In the genomic region with DNA sequence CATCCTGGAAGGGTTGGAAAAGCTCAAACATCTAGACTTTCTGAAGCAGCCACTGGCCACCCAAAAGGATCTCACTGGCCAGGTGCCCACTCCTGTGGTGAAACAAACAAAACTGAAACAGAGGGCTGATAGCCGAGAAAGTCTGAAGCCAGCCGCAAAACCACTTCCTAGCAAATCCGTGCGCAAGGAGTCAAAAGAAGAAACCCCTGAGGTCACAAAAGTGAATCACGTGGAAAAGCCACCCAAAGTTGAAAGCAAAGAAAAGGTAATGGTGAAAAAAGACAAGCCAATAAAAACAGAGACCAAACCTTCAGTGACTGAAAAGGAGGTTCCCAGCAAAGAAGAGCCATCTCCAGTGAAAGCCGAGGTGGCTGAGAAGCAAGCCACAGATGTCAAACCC, we compare ENCODE assay signal across 9 cellular contexts.
A peak's percentile ranks its signal among the peaks of the same experiment; 100 is the strongest.
DNase-seq lines count a peak whose midpoint lies in the region; ATAC-seq, FAIRE-seq and TF ChIP-seq lines count a peak whose summit lies in the region.
"Had no signal": no experiment of that assay in that cellular context is flagged by ENCODE, and none has a peak within 500 bp of the region (broad histone marks: within the 10 kb centered on the region; RNA-seq: fewer than 3 reads in every experiment).

No MANE protein-coding gene starts in this region.

- no peak overlapping the region for H2AFZ ChIP-seq in endothelial cell of umbilical vein (ENCODE audit: low read depth, low read length)

- TF ChIP-seq POLR2A in endothelial cell of umbilical vein (IDR thresholded peaks at IDR 0.05; ENCODE audit: low read depth, low read length) (no peak), vagina (IDR thresholded peaks at IDR 0.05) (no peak), breast epithelium (IDR thresholded peaks at IDR 0.05) (no peak)

- H3K36me3 ChIP-seq in endothelial cell of umbilical vein (ENCODE audit: control insufficient read depth in 2 of 2, extremely low read depth in 1 of 2, insufficient read depth in 2 of 2, low read length in 2 of 2) (peaks cover 33% of the 10 kb centered on the region in 2 experiments), vagina (peaks cover 0 to 23% of the 10 kb centered on the region in 2 donors), breast epithelium (no peaks in the 10 kb centered on the region), MG63 (peaks cover 98% of the 10 kb centered on the region)

- no peak overlapping the region for H3K27ac ChIP-seq in endothelial cell of umbilical vein (ENCODE audit: insufficient read depth, low read depth, low read length)
- no peak overlapping the region for H3K27ac ChIP-seq in vagina
- H3K27ac ChIP-seq in breast epithelium = no peak overlapping the region
- H3K27ac ChIP-seq: SK-N-MC had no signal

- no peak overlapping the region for H3K4me2 ChIP-seq in endothelial cell of umbilical vein (ENCODE audit: insufficient read depth, low read length)

- ATAC-seq in GM18520 (IDR thresholded peaks at IDR 0.05; ENCODE audit: unreplicated experiment) (peak; percentile 90), GM21526 (IDR thresholded peaks at IDR 0.05; ENCODE audit: low FRiP score, unreplicated experiment) (peak; percentile 90), HG03558 (IDR thresholded peaks at IDR 0.05; ENCODE audit: extremely low read depth, unreplicated experiment) (peak; percentile 90)

- intact Hi-C loops in endothelial cell of umbilical vein (cut with micrococcal nuclease) = no loop called here
- intact Hi-C loops in vagina (cut with DNase I) = no loop called here
- intact Hi-C loops in breast epithelium (cut with DNase I; ENCODE audit: low total_unique reads) = no loop called here

- dilution Hi-C loops in endothelial cell of umbilical vein (cut with MboI; ENCODE audit: extremely low pct_ligation_motif_present, low sequenced_read_pairs) = no loop called here

- H3K4me3 ChIP-seq in endothelial cell of umbilical vein (replicated peaks in 1 of 3; ENCODE audit: insufficient read depth in 1 of 3, low read depth in 1 of 3, low read length in 3 of 3) = no peak overlapping the region
- no peak overlapping the region for H3K4me3 ChIP-seq in vagina
- no peak overlapping the region for H3K4me3 ChIP-seq in breast epithelium
- H3K4me3 ChIP-seq in MG63 = no peak overlapping the region
- H3K4me3 ChIP-seq: SK-N-MC had no signal

- no peaks in the 10 kb centered on the region for H4K20me1 ChIP-seq in endothelial cell of umbilical vein (replicated peaks; ENCODE audit: control insufficient read depth, extremely low read depth, insufficient read depth, low read length)

- CTCF ChIA-PET in endothelial cell of umbilical vein (lab: Charles Lee) = no interaction called here

- no peak for DNase-seq in endothelial cell of umbilical vein (ENCODE audit: low read depth, low spot score)
- DNase-seq in vagina (ENCODE audit: extremely low spot score in 2 of 2) = no peak
- DNase-seq in breast epithelium (ENCODE audit: low spot score in 2 of 2) = no peak
- DNase-seq in MG63 = no peak
- DNase-seq in D721Med (ENCODE audit: insufficient read length, low spot score) = no peak

- H3K27me3 ChIP-seq in endothelial cell of umbilical vein (ENCODE audit: control insufficient read depth in 2 of 2, insufficient read depth in 2 of 2, low read length in 2 of 2) (no peaks in the 10 kb centered on the region), vagina (no peaks in the 10 kb centered on the region), breast epithelium (no peaks in the 10 kb centered on the region), MG63 (no peaks in the 10 kb centered on the region)

- FAIRE-seq in endothelial cell of umbilical vein (lab: Jason Lieb, UNC) (no peak), D721Med (lab: Jason Lieb, UNC) (no peak)

- no peaks in the 10 kb centered on the region for H3K9me3 ChIP-seq in endothelial cell of umbilical vein (replicated peaks; ENCODE audit: control insufficient read depth, insufficient read depth, low read length)
- H3K9me3 ChIP-seq in vagina = no peaks in the 10 kb centered on the region
- H3K9me3 ChIP-seq in breast epithelium = no peaks in the 10 kb centered on the region
- no peaks in the 10 kb centered on the region for H3K9me3 ChIP-seq in MG63

- no peaks in the 10 kb centered on the region for H3K9me1 ChIP-seq in endothelial cell of umbilical vein (replicated peaks; ENCODE audit: control insufficient read depth, extremely low read depth, insufficient read depth, low read length)

- POLR2A ChIA-PET in endothelial cell of umbilical vein (lab: Charles Lee) = interaction anchor here (0.6 kb wide), 1 partner anchor 51 kb away, joined by 3 read pairs; no protein-coding TSS in a partner anchor

- BruUV-seq in endothelial cell of umbilical vein (replicated peaks; lab: Mats Ljungman, UMichigan) = TSS peak; percentile 3

- no peak for TF ChIP-seq CTCF in endothelial cell of umbilical vein (IDR thresholded peaks at IDR 0.05; ENCODE audit: extremely low read depth in 1 of 2, insufficient read depth in 1 of 2, low read depth in 1 of 2, low read length in 2 of 2)
- TF ChIP-seq CTCF in vagina (IDR thresholded peaks at IDR 0.05) = no peak
- no peak for TF ChIP-seq CTCF in breast epithelium (IDR thresholded peaks at IDR 0.05)
- no peak for TF ChIP-seq CTCF in D721Med (IDR thresholded peaks at IDR 0.05; ENCODE audit: insufficient read depth, missing control alignments)

- no peak overlapping the region for H3K9ac ChIP-seq in endothelial cell of umbilical vein (replicated peaks; ENCODE audit: extremely low read depth, insufficient read depth, low read length)

- H3K4me1 ChIP-seq in endothelial cell of umbilical vein (ENCODE audit: control insufficient read depth, extremely low read depth, insufficient read depth, low read length) (no peaks in the 10 kb centered on the region), vagina (peaks cover 6% of the 10 kb centered on the region), breast epithelium (no peaks in the 10 kb centered on the region)

- H3K79me2 ChIP-seq in endothelial cell of umbilical vein (ENCODE audit: control insufficient read depth, insufficient read depth, low read length) = peaks cover 59% of the 10 kb centered on the region

TF ChIP-seq in endothelial cell of umbilical vein, 7 proteins besides CTCF, POLR2A, EP300 and RAD21:
- TF ChIP-seq, protein P1, sequence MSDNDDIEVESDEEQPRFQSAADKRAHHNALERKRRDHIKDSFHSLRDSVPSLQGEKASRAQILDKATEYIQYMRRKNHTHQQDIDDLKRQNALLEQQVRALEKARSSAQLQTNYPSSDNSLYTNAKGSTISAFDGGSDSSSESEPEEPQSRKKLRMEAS (IDR thresholded peaks at IDR 0.05; ENCODE audit: insufficient read depth, insufficient read length) = no peak
- TF ChIP-seq GATA2 (IDR thresholded peaks at IDR 0.05; ENCODE audit: insufficient read depth, insufficient read length, low read depth, low read length) (no peak), JUN (IDR thresholded peaks at IDR 0.05; ENCODE audit: borderline replicate concordance, insufficient read depth, insufficient read length, low read depth) (no peak), FOS (IDR thresholded peaks at IDR 0.05; ENCODE audit: borderline replicate concordance, insufficient read depth, low read length) (no peak)
TF ChIP-seq in endothelial cell of umbilical vein: peak in this region for 0.
